29 cellular contexts compared by ENCODE assay signal in genomic region chr11:10038916-10039315, GRCh38.
DNase-seq lines count a peak whose midpoint lies in the region; ATAC-seq and TF ChIP-seq lines count a peak whose summit lies in the region.
"Had no signal": no experiment of that assay in that cellular context is flagged by ENCODE, and none has a peak within 500 bp of the region (broad histone marks: within the 10 kb centered on the region; RNA-seq: fewer than 3 reads in every experiment).

No MANE protein-coding gene starts in this region.

- peaks cover 32% of the 10 kb centered on the region for H3K36me3 Mint-ChIP-seq in CD8-positive, alpha-beta T cell
- H3K36me3 Mint-ChIP-seq in activated naive CD8-positive, alpha-beta T cell treated with anti-CD3 and anti-CD28 coated beads, Interleukin-2, amount 50 U/mL, for 24 hours (ENCODE audit: low read depth), result peaks cover 25% of the 10 kb centered on the region

- no peak for TF ChIP-seq CTCF in fibroblast of the aortic adventitia (IDR thresholded peaks at IDR 0.05; ENCODE audit: insufficient read depth, low read length)
- TF ChIP-seq CTCF in CD8-positive, alpha-beta T cell (IDR thresholded peaks at IDR 0.05), result no peak

- H3K4me3 ChIP-seq in adipocyte (ENCODE audit: low read length) (peak overlapping the region; percentile 9), fibroblast of the aortic adventitia (ENCODE audit: low read depth, low read length) (no peak overlapping the region)
- H3K4me3 ChIP-seq in CD8-positive, alpha-beta T cell (ENCODE audit: low read depth, low read length), result no peak overlapping the region
- H3K4me3 ChIP-seq: BLaER1, cardiac muscle cell, GM12878, lower lobe of right lung, mucosa of descending colon, SJCRH30, spleen, tibial nerve had no signal

- peaks cover under 1% of the 10 kb centered on the region for H3K9me3 ChIP-seq in adipocyte (ENCODE audit: control insufficient read depth, low read length)
- no peaks in the 10 kb centered on the region for H3K9me3 ChIP-seq in CD8-positive, alpha-beta T cell (ENCODE audit: low read length)

- H3K4me1 Mint-ChIP-seq in CD8-positive, alpha-beta T cell (ENCODE audit: low read depth), result no peaks in the 10 kb centered on the region
- no peaks in the 10 kb centered on the region for H3K4me1 Mint-ChIP-seq in activated naive CD8-positive, alpha-beta T cell treated with anti-CD3 and anti-CD28 coated beads, Interleukin-2, amount 50 U/mL, for 24 hours
- H3K4me1 Mint-ChIP-seq: activated naive CD4-positive, alpha-beta T cell treated with anti-CD3 and anti-CD28 coated beads, Interleukin-2, amount 10 ng/mL, durations not matched to agents 7 days and 5 days; nephron had no signal

- intact Hi-C loops in left ventricle myocardium superior (cut with micrococcal nuclease), result no loop called here
- intact Hi-C loops in cardiac septum (cut with DNase I), result no loop called here
- intact Hi-C loops in CD8-positive, alpha-beta T cell (cut with DNase I, micrococcal nuclease), result no loop called here

- no peak overlapping the region for H3K27ac ChIP-seq in CD8-positive, alpha-beta T cell (ENCODE audit: low read depth, low read length)
- H3K27ac ChIP-seq: BLaER1, cardiac muscle cell, lower lobe of right lung, SJCRH30, spleen, tibial nerve had no signal

- H3K27ac Mint-ChIP-seq in CD8-positive, alpha-beta T cell, result no peak overlapping the region
- H3K27ac Mint-ChIP-seq in activated naive CD8-positive, alpha-beta T cell treated with anti-CD3 and anti-CD28 coated beads, Interleukin-2, amount 50 U/mL, for 24 hours, result no peak overlapping the region
- H3K27ac Mint-ChIP-seq: activated B cell treated with CpG ODN at 0.5 μM for 24 hours; activated naive CD4-positive, alpha-beta T cell treated with anti-CD3 and anti-CD28 coated beads, Interleukin-2, amount 10 ng/mL, durations not matched to agents 7 days and 5 days; nephron had no signal

- CTCF ChIA-PET in CD8-positive, alpha-beta T cell (lab: Charles Lee), result no interaction called here

- ATAC-seq in left ventricle myocardium superior (peak; percentile 66), HG03571 (IDR thresholded peaks at IDR 0.05; ENCODE audit: unreplicated experiment) (no peak)
- ATAC-seq in CD8-positive, alpha-beta T cell, result no peak
- ATAC-seq in activated naive CD8-positive, alpha-beta T cell treated with anti-CD3 and anti-CD28 coated beads, Interleukin-2, amount 50 U/mL, for 24 hours, result no peak
- ATAC-seq: esophagus mucosa, GM12878, lower lobe of right lung, mucosa of descending colon had no signal

- POLR2A ChIA-PET in CD8-positive, alpha-beta T cell (lab: Charles Lee), result interaction anchor here (0.7 kb wide), 1 partner anchor 180 kb away, joined by 3 read pairs; no protein-coding TSS in a partner anchor

- H3K9ac ChIP-seq in adipocyte (ENCODE audit: low read length), result peak overlapping the region; percentile 75
- H3K9ac ChIP-seq: BLaER1 had no signal

- H3K4me3 Mint-ChIP-seq in CD8-positive, alpha-beta T cell, result no peak overlapping the region
- no peak overlapping the region for H3K4me3 Mint-ChIP-seq in activated naive CD8-positive, alpha-beta T cell treated with anti-CD3 and anti-CD28 coated beads, Interleukin-2, amount 50 U/mL, for 24 hours
- H3K4me3 Mint-ChIP-seq: activated B cell treated with CpG ODN at 0.5 μM for 24 hours; activated naive CD4-positive, alpha-beta T cell treated with anti-CD3 and anti-CD28 coated beads, Interleukin-2, amount 10 ng/mL, durations not matched to agents 7 days and 5 days; nephron had no signal

- no peaks in the 10 kb centered on the region for H3K27me3 Mint-ChIP-seq in CD8-positive, alpha-beta T cell (ENCODE audit: low read depth)
- no peaks in the 10 kb centered on the region for H3K27me3 Mint-ChIP-seq in activated naive CD8-positive, alpha-beta T cell treated with anti-CD3 and anti-CD28 coated beads, Interleukin-2, amount 50 U/mL, for 24 hours
- H3K27me3 Mint-ChIP-seq: activated B cell treated with CpG ODN at 0.5 μM for 24 hours; activated naive CD4-positive, alpha-beta T cell treated with anti-CD3 and anti-CD28 coated beads, Interleukin-2, amount 10 ng/mL, durations not matched to agents 7 days and 5 days had no signal

- peaks cover 6% of the 10 kb centered on the region for H3K9me3 Mint-ChIP-seq in CD8-positive, alpha-beta T cell
- H3K9me3 Mint-ChIP-seq in activated naive CD8-positive, alpha-beta T cell treated with anti-CD3 and anti-CD28 coated beads, Interleukin-2, amount 50 U/mL, for 24 hours, result peaks cover 7% of the 10 kb centered on the region

- peaks cover 44% of the 10 kb centered on the region for H3K4me1 ChIP-seq in adipocyte (ENCODE audit: control insufficient read depth, insufficient read depth, low read length)
- no peaks in the 10 kb centered on the region for H3K4me1 ChIP-seq in CD8-positive, alpha-beta T cell (ENCODE audit: insufficient read depth, low read length)
- H3K4me1 ChIP-seq: BLaER1, lower lobe of right lung, SJCRH30 had no signal

- no peaks in the 10 kb centered on the region for H3K27me3 ChIP-seq in adipocyte (replicated peaks; ENCODE audit: control insufficient read depth, insufficient read depth, low read length)
- no peaks in the 10 kb centered on the region for H3K27me3 ChIP-seq in CD8-positive, alpha-beta T cell (ENCODE audit: insufficient read depth, low read length)
- H3K27me3 ChIP-seq: BLaER1, cardiac muscle cell, SJCRH30, spleen, tibial nerve had no signal

- DNase-seq in left ventricle myocardium superior (no peak), cardiac septum (ENCODE audit: low spot score) (no peak), adipocyte (ENCODE audit: low read depth) (peak; percentile 66), fibroblast of the aortic adventitia (ENCODE audit: low read depth) (peak; percentile 83)
- no peak for DNase-seq in CD8-positive, alpha-beta T cell
- no peak for DNase-seq in activated naive CD8-positive, alpha-beta T cell treated with anti-CD3 and anti-CD28 coated beads, Interleukin-2, amount 50 U/mL, for 24 hours
- DNase-seq in activated CD4-positive, alpha-beta T cell treated with anti-CD3 and anti-CD28 coated beads for 48 hours, result no peak
- DNase-seq: activated B cell treated with CpG ODN at 0.5 μM for 24 hours; activated CD4-positive, alpha-beta T cell treated with anti-CD3 and anti-CD28 coated beads, Interleukin-2, amount 50 U/mL, for 4 hours; activated naive CD4-positive, alpha-beta T cell treated with anti-CD3 and anti-CD28 coated beads, Interleukin-2, amount 10 ng/mL, durations not matched to agents 7 days and 5 days; Caco-2; DMS79 treated with DMSO at 0.1 percent for 48 hours; head of caudate nucleus; kidney; lower lobe of right lung; mucosa of descending colon; NCI-H1417; NCI-H2081; NCI-H2227 treated with DMSO at 0.1 percent for 48 hours; NCI-H69; SJCRH30; spleen had no signal

- H3K36me3 ChIP-seq in adipocyte (ENCODE audit: control insufficient read depth, insufficient read depth, low read length, severe bottlenecking), result no peaks in the 10 kb centered on the region
- no peaks in the 10 kb centered on the region for H3K36me3 ChIP-seq in CD8-positive, alpha-beta T cell (ENCODE audit: insufficient read depth, low read length)
- H3K36me3 ChIP-seq: BLaER1, cardiac muscle cell, lower lobe of right lung, SJCRH30 had no signal

Comparison
In these comparisons a context has a peak if more than half of its experiments do, and no peak if none do; other contexts are left out.
1. DNase-seq: peak in adipocyte (single experiment) and fibroblast of the aortic adventitia (single experiment); none in left ventricle myocardium superior (single experiment), cardiac septum (single experiment), CD8-positive, alpha-beta T cell (0 of 7), activated naive CD8-positive, alpha-beta T cell treated with anti-CD3 and anti-CD28 coated beads, Interleukin-2, amount 50 U/mL, for 24 hours (single experiment) and activated CD4-positive, alpha-beta T cell treated with anti-CD3 and anti-CD28 coated beads for 48 hours (single experiment).